ENCODE assay signal across 1 cellular context in the genomic region with DNA sequence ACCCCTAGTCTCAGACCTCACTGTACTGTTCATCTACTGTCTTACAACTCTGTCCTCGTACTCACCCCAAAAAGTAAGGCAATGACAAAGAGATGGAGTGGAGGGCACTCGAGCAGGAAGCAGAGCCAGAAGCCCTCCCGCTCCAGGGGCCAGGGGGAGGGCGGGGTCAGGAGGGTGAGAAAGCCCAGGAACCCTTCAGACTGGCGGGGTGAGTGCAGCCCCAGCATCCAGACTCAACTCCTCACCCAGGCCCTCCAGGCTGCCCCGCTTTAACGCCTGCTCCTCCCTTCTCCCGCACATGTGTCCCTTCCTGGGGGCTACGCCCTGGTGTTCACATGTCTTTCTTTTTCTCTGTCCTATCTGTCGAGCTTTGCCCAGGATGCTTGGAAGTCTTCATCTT.
A peak's percentile ranks its signal among the peaks of the same experiment; 100 is the strongest.
TF ChIP-seq lines count a peak whose summit lies in the region.

No MANE protein-coding gene starts in this region.

TF ChIP-seq in HEK293, 187 proteins besides CTCF, POLR2A, EP300 and RAD21 (continued from another document):
- TF ChIP-seq, protein P1, sequence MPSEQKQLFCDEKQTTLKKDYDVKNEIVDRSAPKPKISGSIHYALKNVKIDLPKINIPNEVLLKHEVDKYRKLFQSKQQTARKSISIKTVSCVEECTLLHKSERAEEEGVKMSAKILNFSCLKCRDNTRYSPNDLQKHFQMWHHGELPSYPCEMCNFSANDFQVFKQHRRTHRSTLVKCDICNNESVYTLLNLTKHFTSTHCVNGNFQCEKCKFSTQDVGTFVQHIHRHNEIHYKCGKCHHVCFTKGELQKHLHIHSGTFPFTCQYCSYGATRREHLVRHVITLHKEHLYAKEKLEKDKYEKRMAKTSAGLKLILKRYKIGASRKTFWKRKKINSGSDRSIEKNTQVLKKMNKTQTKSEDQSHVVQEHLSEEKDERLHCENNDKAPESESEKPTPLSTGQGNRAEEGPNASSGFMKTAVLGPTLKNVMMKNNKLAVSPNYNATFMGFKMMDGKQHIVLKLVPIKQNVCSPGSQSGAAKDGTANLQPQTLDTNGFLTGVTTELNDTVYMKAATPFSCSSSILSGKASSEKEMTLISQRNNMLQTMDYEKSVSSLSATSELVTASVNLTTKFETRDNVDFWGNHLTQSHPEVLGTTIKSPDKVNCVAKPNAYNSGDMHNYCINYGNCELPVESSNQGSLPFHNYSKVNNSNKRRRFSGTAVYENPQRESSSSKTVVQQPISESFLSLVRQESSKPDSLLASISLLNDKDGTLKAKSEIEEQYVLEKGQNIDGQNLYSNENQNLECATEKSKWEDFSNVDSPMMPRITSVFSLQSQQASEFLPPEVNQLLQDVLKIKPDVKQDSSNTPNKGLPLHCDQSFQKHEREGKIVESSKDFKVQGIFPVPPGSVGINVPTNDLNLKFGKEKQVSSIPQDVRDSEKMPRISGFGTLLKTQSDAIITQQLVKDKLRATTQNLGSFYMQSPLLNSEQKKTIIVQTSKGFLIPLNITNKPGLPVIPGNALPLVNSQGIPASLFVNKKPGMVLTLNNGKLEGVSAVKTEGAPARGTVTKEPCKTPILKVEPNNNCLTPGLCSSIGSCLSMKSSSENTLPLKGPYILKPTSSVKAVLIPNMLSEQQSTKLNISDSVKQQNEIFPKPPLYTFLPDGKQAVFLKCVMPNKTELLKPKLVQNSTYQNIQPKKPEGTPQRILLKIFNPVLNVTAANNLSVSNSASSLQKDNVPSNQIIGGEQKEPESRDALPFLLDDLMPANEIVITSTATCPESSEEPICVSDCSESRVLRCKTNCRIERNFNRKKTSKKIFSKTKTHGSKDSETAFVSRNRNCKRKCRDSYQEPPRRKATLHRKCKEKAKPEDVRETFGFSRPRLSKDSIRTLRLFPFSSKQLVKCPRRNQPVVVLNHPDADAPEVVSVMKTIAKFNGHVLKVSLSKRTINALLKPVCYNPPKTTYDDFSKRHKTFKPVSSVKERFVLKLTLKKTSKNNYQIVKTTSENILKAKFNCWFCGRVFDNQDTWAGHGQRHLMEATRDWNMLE (tag by site-specific recombination; conservative IDR thresholded peaks at IDR 0.05; ENCODE audit: low read depth): no peak
- TF ChIP-seq, protein P2, sequence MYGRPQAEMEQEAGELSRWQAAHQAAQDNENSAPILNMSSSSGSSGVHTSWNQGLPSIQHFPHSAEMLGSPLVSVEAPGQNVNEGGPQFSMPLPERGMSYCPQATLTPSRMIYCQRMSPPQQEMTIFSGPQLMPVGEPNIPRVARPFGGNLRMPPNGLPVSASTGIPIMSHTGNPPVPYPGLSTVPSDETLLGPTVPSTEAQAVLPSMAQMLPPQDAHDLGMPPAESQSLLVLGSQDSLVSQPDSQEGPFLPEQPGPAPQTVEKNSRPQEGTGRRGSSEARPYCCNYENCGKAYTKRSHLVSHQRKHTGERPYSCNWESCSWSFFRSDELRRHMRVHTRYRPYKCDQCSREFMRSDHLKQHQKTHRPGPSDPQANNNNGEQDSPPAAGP (tag by site-specific recombination; IDR thresholded peaks at IDR 0.05): 0 out of 2 replicates have a peak, but pooled peaks have one; percentile 26
